ENCODE assay signal across 1 cellular context in the genomic region with DNA sequence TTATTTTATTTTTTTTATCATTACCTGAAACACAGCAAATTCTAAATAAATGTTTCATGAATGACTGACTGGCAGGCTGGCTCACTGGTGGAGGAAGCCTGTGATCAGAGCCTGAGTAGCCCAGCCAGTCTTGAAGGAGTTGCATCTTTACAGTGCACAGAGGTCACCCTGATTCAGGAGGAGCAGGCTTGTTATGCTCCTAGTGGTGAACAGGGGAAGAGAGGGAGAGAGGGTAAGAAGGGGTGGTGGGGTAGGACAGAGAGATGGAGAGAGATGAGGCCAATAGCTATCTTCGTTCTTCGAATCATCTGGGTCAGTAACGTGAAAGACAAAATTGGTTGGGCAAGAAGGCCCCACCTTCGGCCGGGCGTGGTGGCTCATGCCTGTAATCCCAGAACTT.
TF ChIP-seq lines count a peak whose summit lies in the region.

No MANE protein-coding gene starts in this region.

TF ChIP-seq in GM23338, 12 proteins besides CTCF, POLR2A, EP300 and RAD21 (continued from another document):
- TF ChIP-seq, protein P1, sequence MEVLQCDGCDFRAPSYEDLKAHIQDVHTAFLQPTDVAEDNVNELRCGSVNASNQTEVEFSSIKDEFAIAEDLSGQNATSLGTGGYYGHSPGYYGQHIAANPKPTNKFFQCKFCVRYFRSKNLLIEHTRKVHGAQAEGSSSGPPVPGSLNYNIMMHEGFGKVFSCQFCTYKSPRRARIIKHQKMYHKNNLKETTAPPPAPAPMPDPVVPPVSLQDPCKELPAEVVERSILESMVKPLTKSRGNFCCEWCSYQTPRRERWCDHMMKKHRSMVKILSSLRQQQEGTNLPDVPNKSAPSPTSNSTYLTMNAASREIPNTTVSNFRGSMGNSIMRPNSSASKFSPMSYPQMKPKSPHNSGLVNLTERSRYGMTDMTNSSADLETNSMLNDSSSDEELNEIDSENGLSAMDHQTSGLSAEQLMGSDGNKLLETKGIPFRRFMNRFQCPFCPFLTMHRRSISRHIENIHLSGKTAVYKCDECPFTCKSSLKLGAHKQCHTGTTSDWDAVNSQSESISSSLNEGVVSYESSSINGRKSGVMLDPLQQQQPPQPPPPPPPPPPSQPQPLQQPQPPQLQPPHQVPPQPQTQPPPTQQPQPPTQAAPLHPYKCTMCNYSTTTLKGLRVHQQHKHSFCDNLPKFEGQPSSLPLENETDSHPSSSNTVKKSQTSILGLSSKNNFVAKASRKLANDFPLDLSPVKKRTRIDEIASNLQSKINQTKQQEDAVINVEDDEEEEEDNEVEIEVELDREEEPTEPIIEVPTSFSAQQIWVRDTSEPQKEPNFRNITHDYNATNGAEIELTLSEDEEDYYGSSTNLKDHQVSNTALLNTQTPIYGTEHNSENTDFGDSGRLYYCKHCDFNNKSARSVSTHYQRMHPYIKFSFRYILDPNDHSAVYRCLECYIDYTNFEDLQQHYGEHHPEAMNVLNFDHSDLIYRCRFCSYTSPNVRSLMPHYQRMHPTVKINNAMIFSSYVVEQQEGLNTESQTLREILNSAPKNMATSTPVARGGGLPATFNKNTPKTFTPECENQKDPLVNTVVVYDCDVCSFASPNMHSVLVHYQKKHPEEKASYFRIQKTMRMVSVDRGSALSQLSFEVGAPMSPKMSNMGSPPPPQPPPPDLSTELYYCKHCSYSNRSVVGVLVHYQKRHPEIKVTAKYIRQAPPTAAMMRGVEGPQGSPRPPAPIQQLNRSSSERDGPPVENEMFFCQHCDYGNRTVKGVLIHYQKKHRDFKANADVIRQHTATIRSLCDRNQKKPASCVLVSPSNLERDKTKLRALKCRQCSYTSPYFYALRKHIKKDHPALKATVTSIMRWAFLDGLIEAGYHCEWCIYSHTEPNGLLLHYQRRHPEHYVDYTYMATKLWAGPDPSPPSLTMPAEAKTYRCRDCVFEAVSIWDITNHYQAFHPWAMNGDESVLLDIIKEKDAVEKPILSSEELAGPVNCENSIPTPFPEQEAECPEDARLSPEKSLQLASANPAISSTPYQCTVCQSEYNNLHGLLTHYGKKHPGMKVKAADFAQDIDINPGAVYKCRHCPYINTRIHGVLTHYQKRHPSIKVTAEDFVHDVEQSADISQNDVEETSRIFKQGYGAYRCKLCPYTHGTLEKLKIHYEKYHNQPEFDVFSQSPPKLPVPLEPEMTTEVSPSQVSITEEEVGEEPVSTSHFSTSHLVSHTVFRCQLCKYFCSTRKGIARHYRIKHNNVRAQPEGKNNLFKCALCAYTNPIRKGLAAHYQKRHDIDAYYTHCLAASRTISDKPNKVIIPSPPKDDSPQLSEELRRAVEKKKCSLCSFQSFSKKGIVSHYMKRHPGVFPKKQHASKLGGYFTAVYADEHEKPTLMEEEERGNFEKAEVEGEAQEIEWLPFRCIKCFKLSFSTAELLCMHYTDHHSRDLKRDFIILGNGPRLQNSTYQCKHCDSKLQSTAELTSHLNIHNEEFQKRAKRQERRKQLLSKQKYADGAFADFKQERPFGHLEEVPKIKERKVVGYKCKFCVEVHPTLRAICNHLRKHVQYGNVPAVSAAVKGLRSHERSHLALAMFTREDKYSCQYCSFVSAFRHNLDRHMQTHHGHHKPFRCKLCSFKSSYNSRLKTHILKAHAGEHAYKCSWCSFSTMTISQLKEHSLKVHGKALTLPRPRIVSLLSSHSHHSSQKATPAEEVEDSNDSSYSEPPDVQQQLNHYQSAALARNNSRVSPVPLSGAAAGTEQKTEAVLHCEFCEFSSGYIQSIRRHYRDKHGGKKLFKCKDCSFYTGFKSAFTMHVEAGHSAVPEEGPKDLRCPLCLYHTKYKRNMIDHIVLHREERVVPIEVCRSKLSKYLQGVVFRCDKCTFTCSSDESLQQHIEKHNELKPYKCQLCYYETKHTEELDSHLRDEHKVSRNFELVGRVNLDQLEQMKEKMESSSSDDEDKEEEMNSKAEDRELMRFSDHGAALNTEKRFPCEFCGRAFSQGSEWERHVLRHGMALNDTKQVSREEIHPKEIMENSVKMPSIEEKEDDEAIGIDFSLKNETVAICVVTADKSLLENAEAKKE (CRISPR knock-in tag; IDR thresholded peaks at IDR 0.05) = no peak
- no peak for TF ChIP-seq ZNF331 (CRISPR knock-in tag; IDR thresholded peaks at IDR 0.05; ENCODE audit: low read depth)
- no peak for TF ChIP-seq ZNF114 (CRISPR knock-in tag; IDR thresholded peaks at IDR 0.05)
- TF ChIP-seq STAT1 (IDR thresholded peaks at IDR 0.05; ENCODE audit: unreplicated experiment) = no peak
- TF ChIP-seq CREB1 (CRISPR knock-in tag; IDR thresholded peaks at IDR 0.05; ENCODE audit: low read depth) = no peak
